1 cellular context compared by ENCODE assay signal in genomic region chr5:134944630-134945029, GRCh38.
TF ChIP-seq lines count a peak whose summit lies in the region.

No MANE protein-coding gene starts in this region.

TF ChIP-seq in SK-N-SH treated with all-trans-retinoic acid at 6 μM for 48 hours, 23 proteins besides CTCF, POLR2A, EP300 and RAD21 (continued from another document):
- peak; percentile 78 for TF ChIP-seq TCF4 (CRISPR knock-in tag; IDR thresholded peaks at IDR 0.05; ENCODE audit: borderline replicate concordance)
- no peak for TF ChIP-seq ESRRG (CRISPR knock-in tag; IDR thresholded peaks at IDR 0.05)
- TF ChIP-seq ISL1 (CRISPR knock-in tag; IDR thresholded peaks at IDR 0.05): peak; percentile 38; the same call in 1 of the 2 replicates
- TF ChIP-seq CSDC2 (CRISPR knock-in tag; IDR thresholded peaks at IDR 0.05): no peak
- no peak for TF ChIP-seq ZNF70 (CRISPR knock-in tag; IDR thresholded peaks at IDR 0.05)
- peak; percentile 76 for TF ChIP-seq TOX (CRISPR knock-in tag; IDR thresholded peaks at IDR 0.05; ENCODE audit: borderline replicate concordance)
